In the genomic region with DNA sequence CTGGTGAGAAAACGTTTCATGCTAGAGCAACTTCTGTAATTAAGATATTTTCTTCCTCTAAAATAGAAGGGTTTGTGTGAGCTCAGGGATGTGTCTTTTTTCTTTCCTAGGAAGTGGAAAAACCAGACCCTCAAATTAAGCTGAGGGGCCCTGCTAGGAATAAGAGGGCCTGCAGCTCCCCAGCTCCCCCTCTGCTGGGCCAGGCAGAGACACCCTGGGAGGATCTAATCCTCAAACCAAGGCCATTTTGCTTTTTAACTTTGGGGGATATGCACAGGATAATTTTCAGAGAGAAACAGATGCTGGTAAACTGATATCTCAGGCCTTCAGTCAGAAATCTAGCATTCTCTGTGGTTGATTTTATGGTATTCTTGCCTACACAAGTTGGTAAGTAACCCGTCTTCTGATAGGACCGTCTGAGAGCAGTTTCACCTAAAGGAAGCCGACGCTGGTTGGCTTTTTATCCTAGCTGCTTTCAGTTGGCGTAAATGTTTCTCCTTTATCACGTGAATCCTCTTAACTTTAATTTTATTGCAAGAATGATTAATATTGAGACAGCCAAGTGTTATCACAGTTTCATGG, we compare ENCODE assay signal across 31 cellular contexts. TPM values are rescaled to one million over a fixed set of nuclear protein-coding genes. Genes with fewer than 3 reads are reported as not detected.
DNase-seq lines count a peak whose midpoint lies in the region; ATAC-seq, FAIRE-seq and TF ChIP-seq lines count a peak whose summit lies in the region.
"Had no signal": no experiment of that assay in that cellular context is flagged by ENCODE, and none has a peak within 500 bp of the region (broad histone marks: within the 10 kb centered on the region; RNA-seq: fewer than 3 reads in every experiment).

No MANE protein-coding gene starts in this region.

- H4K20me1 ChIP-seq in Loucy (ENCODE audit: insufficient read depth, low read length, poor library complexity, severe bottlenecking) (no peaks in the 10 kb centered on the region), smooth muscle cell (ENCODE audit: low read depth) (no peaks in the 10 kb centered on the region)

- WGBS in smooth muscle cell (ENCODE audit: low lambda C conversion rate) = 62% methylated on average over 7 of the region's 7 CpGs

- intact Hi-C loops in vagina (cut with DNase I) (no loop called here), kidney (cut with DNase I) (no loop called here)

- no peak for DNase-seq in activated CD8-positive, alpha-beta memory T cell treated with anti-CD3 and anti-CD28 coated beads, Interleukin-2, amount 10 ng/mL, durations not matched to agents 7 days and 5 days
- DNase-seq in activated CD8-positive, alpha-beta memory T cell treated with anti-CD3 and anti-CD28 coated beads for 24 hours = no peak
- DNase-seq in activated naive CD8-positive, alpha-beta T cell treated with anti-CD3 and anti-CD28 coated beads for 36 hours = peak; percentile 20
- DNase-seq in smooth muscle cell (lab: John Stamatoyannopoulos, UW; ENCODE audit: unreplicated experiment) (no peak), vagina (ENCODE audit: extremely low spot score in 2 of 2) (no peak), GDM1 (lab: John Stamatoyannopoulos, UW) (no peak), kidney (no peak)
- DNase-seq: activated B cell treated with CpG ODN at 0.5 μM for 24 hours; activated CD4-positive, alpha-beta T cell treated with anti-CD3 and anti-CD28 coated beads, Interleukin-2, amount 50 U/mL, for 4 hours; adrenal gland; brain microvascular endothelial cell; colonic mucosa; DND-41; effector memory CD8-positive, alpha-beta T cell; GM23248; NCI-H1417 treated with DMSO at 0.1 percent for 48 hours; NCI-H2107; stimulated activated CD4-positive, alpha-beta T cell treated with anti-CD3 and anti-CD28 coated beads, Interleukin-1b, Interleukin-23, amount 100 ng/mL, for 48 hours; T-helper 9 cell; tibial artery had no signal

- H3K27me3 ChIP-seq in Loucy (ENCODE audit: insufficient read depth, low read length, poor library complexity, severe bottlenecking) (no peaks in the 10 kb centered on the region), smooth muscle cell (ENCODE audit: low read depth) (peaks cover 6% of the 10 kb centered on the region), vagina (no peaks in the 10 kb centered on the region)
- H3K27me3 ChIP-seq: adrenal gland, brain microvascular endothelial cell, colonic mucosa, neutrophil had no signal

- CTCF ChIA-PET in activated CD8-positive, alpha-beta memory T cell treated with anti-CD3 and anti-CD28 coated beads, Interleukin-2, amount 10 ng/mL, durations not matched to agents 7 days and 5 days (lab: Charles Lee) = interaction anchor here (1.0 kb wide), 1 partner anchor 11 kb away, joined by 3 read pairs; no protein-coding TSS in a partner anchor

- peak overlapping the region; percentile 47 for H3K27ac Mint-ChIP-seq in activated CD8-positive, alpha-beta memory T cell treated with anti-CD3 and anti-CD28 coated beads, Interleukin-2, amount 10 ng/mL, durations not matched to agents 7 days and 5 days
- H3K27ac Mint-ChIP-seq in activated naive CD8-positive, alpha-beta T cell treated with anti-CD3 and anti-CD28 coated beads for 36 hours = peak overlapping the region; percentile 89
- H3K27ac Mint-ChIP-seq: activated B cell treated with CpG ODN at 0.5 μM for 24 hours; effector memory CD8-positive, alpha-beta T cell; stimulated activated memory B cell treated with anti-CD40 and anti-IgM and Interleukin-4, amounts not matched to agents 10 μg/mL and 1 μg/mL and 100 μg/mL, for 72 hours had no signal

- peaks cover 5% of the 10 kb centered on the region; the same call in 1 of the 2 replicates for H3F3A ChIP-seq in Loucy (ENCODE audit: low read depth)
- no peaks in the 10 kb centered on the region for H3F3A ChIP-seq in smooth muscle cell (ENCODE audit: low read depth)

- H3K4me2 ChIP-seq in Loucy (ENCODE audit: low read depth, low read length, poor library complexity, severe bottlenecking) (peak overlapping the region; percentile 68), smooth muscle cell (no peak overlapping the region)

- H3K9me3 ChIP-seq in Loucy (ENCODE audit: insufficient read depth, low read depth, low read length) = no peaks in the 10 kb centered on the region
- H3K9me3 ChIP-seq in smooth muscle cell (replicated peaks; ENCODE audit: low read depth) = no peaks in the 10 kb centered on the region
- H3K9me3 ChIP-seq in vagina = no peaks in the 10 kb centered on the region
- no peaks in the 10 kb centered on the region for H3K9me3 ChIP-seq in kidney (ENCODE audit: control insufficient read depth in 1 of 2, low read length in 2 of 2)
- H3K9me3 ChIP-seq: adrenal gland, colonic mucosa, esophagus muscularis mucosa, neutrophil, tibial artery had no signal

- ATAC-seq in activated CD8-positive, alpha-beta memory T cell treated with anti-CD3 and anti-CD28 coated beads, Interleukin-2, amount 10 ng/mL, durations not matched to agents 7 days and 5 days = peak; percentile 75
- ATAC-seq: effector memory CD8-positive, alpha-beta T cell; HepG2; stimulated activated memory B cell treated with anti-CD40 and anti-IgM and Interleukin-4, amounts not matched to agents 10 μg/mL and 1 μg/mL and 100 μg/mL, for 72 hours had no signal

- TF ChIP-seq POLR2A in vagina (IDR thresholded peaks at IDR 0.05) = no peak

- H3K27me3 Mint-ChIP-seq in activated CD8-positive, alpha-beta memory T cell treated with anti-CD3 and anti-CD28 coated beads, Interleukin-2, amount 10 ng/mL, durations not matched to agents 7 days and 5 days = peaks cover 12% of the 10 kb centered on the region
- no peaks in the 10 kb centered on the region for H3K27me3 Mint-ChIP-seq in activated naive CD8-positive, alpha-beta T cell treated with anti-CD3 and anti-CD28 coated beads for 36 hours

- H3K9me3 Mint-ChIP-seq in activated CD8-positive, alpha-beta memory T cell treated with anti-CD3 and anti-CD28 coated beads, Interleukin-2, amount 10 ng/mL, durations not matched to agents 7 days and 5 days (ENCODE audit: low read depth) = no peaks in the 10 kb centered on the region
- H3K9me3 Mint-ChIP-seq in activated naive CD8-positive, alpha-beta T cell treated with anti-CD3 and anti-CD28 coated beads for 36 hours = no peaks in the 10 kb centered on the region
- H3K9me3 Mint-ChIP-seq: activated B cell treated with CpG ODN at 0.5 μM for 24 hours; effector memory CD8-positive, alpha-beta T cell; stimulated activated memory B cell treated with anti-CD40 and anti-IgM and Interleukin-4, amounts not matched to agents 10 μg/mL and 1 μg/mL and 100 μg/mL, for 72 hours had no signal

- FAIRE-seq in kidney (lab: Jason Lieb, UNC) = no peak
- FAIRE-seq: A204.1, GM19239, HepG2, islet of Langerhans had no signal

- H3K4me1 ChIP-seq in Loucy (ENCODE audit: insufficient read depth, low read length, poor library complexity, severe bottlenecking) = peaks cover 37% of the 10 kb centered on the region
- H3K4me1 ChIP-seq in smooth muscle cell (ENCODE audit: low read depth) = no peaks in the 10 kb centered on the region
- no peaks in the 10 kb centered on the region for H3K4me1 ChIP-seq in vagina
- H3K4me1 ChIP-seq in kidney (ENCODE audit: control insufficient read depth in 1 of 2, insufficient read depth in 1 of 2, low read depth in 1 of 2, low read length in 2 of 2) = no peaks in the 10 kb centered on the region
- H3K4me1 ChIP-seq: adrenal gland, colonic mucosa, esophagus muscularis mucosa, tibial artery had no signal

- H3K9ac ChIP-seq in Loucy (ENCODE audit: low read depth, low read length, poor library complexity, severe bottlenecking) (peak overlapping the region; percentile 62), smooth muscle cell (ENCODE audit: low read depth) (no peak overlapping the region), kidney (ENCODE audit: low read length in 2 of 2) (no peak overlapping the region)
- H3K9ac ChIP-seq: GM23248 had no signal

- no peaks in the 10 kb centered on the region for H3K79me2 ChIP-seq in Loucy (ENCODE audit: insufficient read depth, low read length)
- H3K79me2 ChIP-seq in smooth muscle cell (ENCODE audit: low read depth) = no peaks in the 10 kb centered on the region

- H3K4me3 ChIP-seq in Loucy (ENCODE audit: low read length, poor library complexity, severe bottlenecking) (peak overlapping the region; percentile 57), smooth muscle cell (no peak overlapping the region), vagina (no peak overlapping the region), kidney (ENCODE audit: low read length in 2 of 2) (no peak overlapping the region)
- H3K4me3 ChIP-seq: adrenal gland, colonic mucosa, esophagus muscularis mucosa, GM23248, tibial artery had no signal

- TF ChIP-seq CTCF in Loucy (conservative IDR thresholded peaks at IDR 0.05; ENCODE audit: low read length) (peak; percentile 29; the same call in 1 of the 2 replicates), smooth muscle cell (IDR thresholded peaks at IDR 0.05; ENCODE audit: borderline replicate concordance, insufficient read depth, poor library complexity, severe bottlenecking) (no peak), vagina (IDR thresholded peaks at IDR 0.05) (no peak), kidney (IDR thresholded peaks at IDR 0.05; ENCODE audit: borderline replicate concordance, extremely low read depth, insufficient read depth) (no peak)

- peak overlapping the region; percentile 7 for H3K4me3 Mint-ChIP-seq in activated CD8-positive, alpha-beta memory T cell treated with anti-CD3 and anti-CD28 coated beads, Interleukin-2, amount 10 ng/mL, durations not matched to agents 7 days and 5 days
- peak overlapping the region; percentile 68 for H3K4me3 Mint-ChIP-seq in activated naive CD8-positive, alpha-beta T cell treated with anti-CD3 and anti-CD28 coated beads for 36 hours
- H3K4me3 Mint-ChIP-seq: activated B cell treated with CpG ODN at 0.5 μM for 24 hours; stimulated activated memory B cell treated with anti-CD40 and anti-IgM and Interleukin-4, amounts not matched to agents 10 μg/mL and 1 μg/mL and 100 μg/mL, for 72 hours had no signal

- no peaks in the 10 kb centered on the region for H3K36me3 Mint-ChIP-seq in activated CD8-positive, alpha-beta memory T cell treated with anti-CD3 and anti-CD28 coated beads, Interleukin-2, amount 10 ng/mL, durations not matched to agents 7 days and 5 days
- H3K36me3 Mint-ChIP-seq in activated naive CD8-positive, alpha-beta T cell treated with anti-CD3 and anti-CD28 coated beads for 36 hours = peaks cover 13% of the 10 kb centered on the region
- H3K36me3 Mint-ChIP-seq: stimulated activated memory B cell treated with anti-CD40 and anti-IgM and Interleukin-4, amounts not matched to agents 10 μg/mL and 1 μg/mL and 100 μg/mL, for 72 hours had no signal

- H3K27ac ChIP-seq in smooth muscle cell (ENCODE audit: low read depth) (no peak overlapping the region), vagina (no peak overlapping the region), kidney (ENCODE audit: low read depth in 2 of 2, low read length in 2 of 2) (no peak overlapping the region)
- H3K27ac ChIP-seq: adrenal gland, brain microvascular endothelial cell, colonic mucosa, esophagus muscularis mucosa, GM23248, neutrophil, tibial artery had no signal

- H2AFZ ChIP-seq in Loucy (ENCODE audit: low read length) (peak overlapping the region; percentile 79), smooth muscle cell (ENCODE audit: low read depth) (peak overlapping the region; percentile 30)
- H2AFZ ChIP-seq: GM23248 had no signal

- H3K36me3 ChIP-seq in Loucy (ENCODE audit: insufficient read depth, low read length) (no peaks in the 10 kb centered on the region), smooth muscle cell (ENCODE audit: low read depth) (no peaks in the 10 kb centered on the region), vagina (no peaks in the 10 kb centered on the region), kidney (ENCODE audit: control insufficient read depth in 1 of 2, insufficient read depth in 2 of 2, low read length in 2 of 2) (no peaks in the 10 kb centered on the region)
- H3K36me3 ChIP-seq: adrenal gland, brain microvascular endothelial cell, colonic mucosa, esophagus muscularis mucosa, neutrophil, tibial artery had no signal

- peaks cover 20% of the 10 kb centered on the region for H3K4me1 Mint-ChIP-seq in activated CD8-positive, alpha-beta memory T cell treated with anti-CD3 and anti-CD28 coated beads, Interleukin-2, amount 10 ng/mL, durations not matched to agents 7 days and 5 days
- H3K4me1 Mint-ChIP-seq in activated naive CD8-positive, alpha-beta T cell treated with anti-CD3 and anti-CD28 coated beads for 36 hours = peaks cover 32% of the 10 kb centered on the region
- H3K4me1 Mint-ChIP-seq: stimulated activated memory B cell treated with anti-CD40 and anti-IgM and Interleukin-4, amounts not matched to agents 10 μg/mL and 1 μg/mL and 100 μg/mL, for 72 hours had no signal

- no peaks in the 10 kb centered on the region for H3K9me2 ChIP-seq in Loucy (replicated peaks; ENCODE audit: low read depth, low read length)

RNA-seq across cellular contexts. Expression of a gene that starts 34.8 kb away (rescaled TPM):
- 1 to 10 TPM in 1 of 2 experiments, under 1 TPM in 1; 0.37 to 1.6 TPM for total RNA-seq in activated CD8-positive, alpha-beta memory T cell treated with anti-CD3 and anti-CD28 coated beads, Interleukin-2, amount 10 ng/mL, durations not matched to agents 7 days and 5 days
- total RNA-seq in activated naive CD8-positive, alpha-beta T cell treated with anti-CD3 and anti-CD28 coated beads for 36 hours = 1 to 10 TPM; 3.6 to 3.8 TPM
- total RNA-seq in smooth muscle cell (0.13 TPM in 1 of 2 replicates, not detected in the other), vagina (11.8 TPM), kidney (2.2 TPM)
- polyA plus RNA-seq in smooth muscle cell (0.56 TPM in 1 of 2 replicates, not detected in the other), kidney (ENCODE audit: insufficient read depth, low read depth, low replicate concordance) (not detected)
- total RNA-seq: GM23248, HepG2, MCF 10A, pulmonary artery endothelial cell, RPMI7951 had no signal
- polyA plus RNA-seq: GM23248, HepG2 had no signal
